34 cellular contexts compared by ENCODE assay signal in genomic region chr1:36128905-36129206, GRCh38. TPM values are rescaled to one million over a fixed set of nuclear protein-coding genes. Genes with fewer than 3 reads are reported as not detected.
"Had no signal": no experiment of that assay in that cellular context is flagged by ENCODE, and none has a peak within 500 bp of the region (broad histone marks: within the 10 kb centered on the region; RNA-seq: fewer than 3 reads in every experiment).

No MANE protein-coding gene starts in this region.

- H3K27me3 ChIP-seq: ascending aorta, gastroesophageal sphincter had no signal

- H3K9me3 Mint-ChIP-seq: activated CD4-positive, alpha-beta memory T cell treated with anti-CD3 and anti-CD28 coated beads for 36 hours; activated CD4-positive, alpha-beta T cell treated with anti-CD3 and anti-CD28 coated beads, Interleukin-2, amount 10 ng/mL, durations not matched to agents 24 days and 14 days; activated naive CD4-positive, alpha-beta T cell treated with anti-CD3 and anti-CD28 coated beads, Interleukin-2, amount 10 ng/mL, durations not matched to agents 7 days and 5 days; activated naive CD4-positive, alpha-beta T cell treated with anti-CD3 and anti-CD28 coated beads, Interleukin-2, amount 50 U/mL, for 72 hours; activated naive CD8-positive, alpha-beta T cell treated with anti-CD3 and anti-CD28 coated beads, Interleukin-2, amount 10 ng/mL, durations not matched to agents 7 days and 5 days; activated T-helper 1 cell treated with anti-CD3 and anti-CD28 coated beads, Interleukin-12 subunit alpha, Interleukin-12 subunit beta, Interleukin-2, Interleukin-4 antibody, amounts not matched to agents 30 ng/mL and 10 ng/mL and 1 ng/mL, durations not matched to agents 14 hours and 24 hours and 36 hours; activated T-helper 2 cell treated with anti-CD3 and anti-CD28 coated beads, Interferon-gamma antibody, Interleukin-2, Interleukin-4, amounts not matched to agents 10 μg/mL and 5 μg/mL and 100 μg/mL, durations not matched to agents 14 hours and 24 hours and 36 hours; central memory CD8-positive, alpha-beta T cell; dendritic cell treated with granulocyte-macrophage colony-stimulating factor and Interleukin-4, amounts not matched to agents 40 ng/mL and 50 ng/mL, for 4 days had no signal

- ATAC-seq: activated CD4-positive, alpha-beta T cell treated with anti-CD3 and anti-CD28 coated beads for 36 hours; activated CD8-positive, alpha-beta memory T cell treated with anti-CD3 and anti-CD28 coated beads, Interleukin-2, amount 10 ng/mL, durations not matched to agents 7 days and 5 days; activated CD8-positive, alpha-beta T cell treated with anti-CD3 and anti-CD28 coated beads, Interleukin-2, amount 10 ng/mL, durations not matched to agents 7 days and 5 days; activated naive CD4-positive, alpha-beta T cell treated with anti-CD3 and anti-CD28 coated beads, Interleukin-2, amount 50 U/mL, for 72 hours; gastroesophageal sphincter; heart right ventricle had no signal

- H3K9me3 ChIP-seq: ascending aorta, esophagus squamous epithelium, gastroesophageal sphincter, heart right ventricle had no signal

- H3K27ac Mint-ChIP-seq: activated CD4-positive, alpha-beta memory T cell treated with anti-CD3 and anti-CD28 coated beads for 36 hours; activated CD4-positive, alpha-beta T cell treated with anti-CD3 and anti-CD28 coated beads for 36 hours; activated CD4-positive, alpha-beta T cell treated with anti-CD3 and anti-CD28 coated beads, Interleukin-2, amount 10 ng/mL, durations not matched to agents 24 days and 14 days; activated CD8-positive, alpha-beta memory T cell treated with anti-CD3 and anti-CD28 coated beads, Interleukin-2, amount 10 ng/mL, durations not matched to agents 7 days and 5 days; activated CD8-positive, alpha-beta T cell treated with anti-CD3 and anti-CD28 coated beads, Interleukin-2, amount 10 ng/mL, durations not matched to agents 7 days and 5 days; activated naive CD4-positive, alpha-beta T cell treated with anti-CD3 and anti-CD28 coated beads, Interleukin-2, amount 10 ng/mL, durations not matched to agents 7 days and 5 days; activated naive CD4-positive, alpha-beta T cell treated with anti-CD3 and anti-CD28 coated beads, Interleukin-2, amount 50 U/mL, for 72 hours; activated naive CD8-positive, alpha-beta T cell treated with anti-CD3 and anti-CD28 coated beads, Interleukin-2, amount 10 ng/mL, durations not matched to agents 7 days and 5 days; activated T-helper 1 cell treated with anti-CD3 and anti-CD28 coated beads, Interleukin-12 subunit alpha, Interleukin-12 subunit beta, Interleukin-2, Interleukin-4 antibody, amounts not matched to agents 30 ng/mL and 10 ng/mL and 1 ng/mL, durations not matched to agents 14 hours and 24 hours and 36 hours; activated T-helper 2 cell treated with anti-CD3 and anti-CD28 coated beads, Interferon-gamma antibody, Interleukin-2, Interleukin-4, amounts not matched to agents 10 μg/mL and 5 μg/mL and 100 μg/mL, durations not matched to agents 14 hours and 24 hours and 36 hours had no signal

- H3K36me3 ChIP-seq: ascending aorta, brain microvascular endothelial cell, esophagus squamous epithelium, gastroesophageal sphincter, heart right ventricle had no signal

- H3K27ac ChIP-seq: ascending aorta, brain microvascular endothelial cell, coronary artery, dorsolateral prefrontal cortex, epithelial cell of prostate, esophagus squamous epithelium, gastroesophageal sphincter, heart right ventricle had no signal

- DNase-seq: activated CD4-positive, alpha-beta memory T cell treated with anti-CD3 and anti-CD28 coated beads for 36 hours; activated CD4-positive, alpha-beta T cell treated with anti-CD3 and anti-CD28 coated beads for 36 hours; activated CD4-positive, alpha-beta T cell treated with anti-CD3 and anti-CD28 coated beads, Interleukin-2, amount 10 ng/mL, durations not matched to agents 24 days and 14 days; activated CD4-positive, CD25-positive, alpha-beta regulatory T cell; activated CD4-positive, CD25-positive, alpha-beta regulatory T cell treated with anti-CD3 and anti-CD28 coated beads, Interleukin-2, amount 50 U/mL, for 72 hours; activated CD8-positive, alpha-beta memory T cell treated with anti-CD3 and anti-CD28 coated beads, Interleukin-2, amount 10 ng/mL, durations not matched to agents 7 days and 5 days; activated CD8-positive, alpha-beta memory T cell treated with anti-CD3 and anti-CD28 coated beads, Interleukin-2, amount 50 U/mL, for 4 hours; activated CD8-positive, alpha-beta T cell treated with anti-CD3 and anti-CD28 coated beads, Interleukin-2, amount 10 ng/mL, durations not matched to agents 7 days and 5 days; activated gamma-delta T cell; activated naive CD4-positive, alpha-beta T cell; activated naive CD4-positive, alpha-beta T cell treated with anti-CD3 and anti-CD28 coated beads, Interleukin-2, amount 10 ng/mL, durations not matched to agents 7 days and 5 days; activated naive CD8-positive, alpha-beta T cell treated with anti-CD3 and anti-CD28 coated beads, Interleukin-2, amount 10 ng/mL, durations not matched to agents 7 days and 5 days; activated T-cell treated with anti-CD3 and anti-CD28 coated beads, Interleukin-2, amount 50 U/mL, for 1 hour; activated T-cell treated with anti-CD3 and anti-CD28 coated beads, Interleukin-2, amount 50 U/mL, for 48 hours; brain microvascular endothelial cell; dorsolateral prefrontal cortex; effector CD8-positive, alpha-beta T cell; esophagus squamous epithelium; foreskin melanocyte; heart right ventricle; T-helper 1 cell; T-helper 2 cell had no signal

- H3K4me3 Mint-ChIP-seq: activated CD4-positive, alpha-beta memory T cell treated with anti-CD3 and anti-CD28 coated beads for 36 hours; activated CD4-positive, alpha-beta T cell treated with anti-CD3 and anti-CD28 coated beads for 36 hours; activated CD4-positive, alpha-beta T cell treated with anti-CD3 and anti-CD28 coated beads, Interleukin-2, amount 10 ng/mL, durations not matched to agents 24 days and 14 days; activated CD8-positive, alpha-beta memory T cell treated with anti-CD3 and anti-CD28 coated beads, Interleukin-2, amount 10 ng/mL, durations not matched to agents 7 days and 5 days; activated CD8-positive, alpha-beta T cell treated with anti-CD3 and anti-CD28 coated beads, Interleukin-2, amount 10 ng/mL, durations not matched to agents 7 days and 5 days; activated naive CD4-positive, alpha-beta T cell treated with anti-CD3 and anti-CD28 coated beads, Interleukin-2, amount 10 ng/mL, durations not matched to agents 7 days and 5 days; activated naive CD8-positive, alpha-beta T cell treated with anti-CD3 and anti-CD28 coated beads, Interleukin-2, amount 10 ng/mL, durations not matched to agents 7 days and 5 days; activated T-helper 1 cell treated with anti-CD3 and anti-CD28 coated beads, Interleukin-12 subunit alpha, Interleukin-12 subunit beta, Interleukin-2, Interleukin-4 antibody, amounts not matched to agents 30 ng/mL and 10 ng/mL and 1 ng/mL, durations not matched to agents 14 hours and 24 hours and 36 hours; central memory CD8-positive, alpha-beta T cell; dendritic cell treated with granulocyte-macrophage colony-stimulating factor and Interleukin-4, amounts not matched to agents 40 ng/mL and 50 ng/mL, for 4 days had no signal

- H3K36me3 Mint-ChIP-seq: activated CD4-positive, alpha-beta memory T cell treated with anti-CD3 and anti-CD28 coated beads for 36 hours; activated CD8-positive, alpha-beta memory T cell treated with anti-CD3 and anti-CD28 coated beads, Interleukin-2, amount 10 ng/mL, durations not matched to agents 7 days and 5 days; activated naive CD4-positive, alpha-beta T cell treated with anti-CD3 and anti-CD28 coated beads, Interleukin-2, amount 10 ng/mL, durations not matched to agents 7 days and 5 days; activated naive CD4-positive, alpha-beta T cell treated with anti-CD3 and anti-CD28 coated beads, Interleukin-2, amount 50 U/mL, for 72 hours; activated naive CD8-positive, alpha-beta T cell treated with anti-CD3 and anti-CD28 coated beads, Interleukin-2, amount 10 ng/mL, durations not matched to agents 7 days and 5 days had no signal

- H3K4me3 ChIP-seq: ascending aorta, coronary artery, dorsolateral prefrontal cortex, esophagus squamous epithelium, gastroesophageal sphincter, heart right ventricle had no signal

RNA-seq across cellular contexts. Expression of gene COL8A2, which starts 3.8 kb away (rescaled TPM):
- total RNA-seq: activated CD4-positive, alpha-beta memory T cell treated with anti-CD3 and anti-CD28 coated beads for 36 hours; activated CD8-positive, alpha-beta memory T cell treated with anti-CD3 and anti-CD28 coated beads, Interleukin-2, amount 10 ng/mL, durations not matched to agents 7 days and 5 days; activated T-helper 2 cell treated with anti-CD3 and anti-CD28 coated beads, Interferon-gamma antibody, Interleukin-2, Interleukin-4, amounts not matched to agents 10 μg/mL and 5 μg/mL and 100 μg/mL, durations not matched to agents 14 hours and 24 hours and 36 hours had no signal

RNA-seq across cellular contexts. Expression of gene TEKT2, which starts 45.0 kb away (rescaled TPM):
- total RNA-seq: activated CD4-positive, alpha-beta memory T cell treated with anti-CD3 and anti-CD28 coated beads for 36 hours; activated CD4-positive, alpha-beta T cell treated with anti-CD3 and anti-CD28 coated beads, Interleukin-2, amount 10 ng/mL, durations not matched to agents 24 days and 14 days; activated CD8-positive, alpha-beta memory T cell treated with anti-CD3 and anti-CD28 coated beads for 36 hours; activated CD8-positive, alpha-beta memory T cell treated with anti-CD3 and anti-CD28 coated beads, Interleukin-2, amount 10 ng/mL, durations not matched to agents 7 days and 5 days; activated CD8-positive, alpha-beta T cell treated with anti-CD3 and anti-CD28 coated beads, Interleukin-2, amount 10 ng/mL, durations not matched to agents 7 days and 5 days; activated naive CD8-positive, alpha-beta T cell treated with anti-CD3 and anti-CD28 coated beads, Interleukin-2, amount 10 ng/mL, durations not matched to agents 7 days and 5 days; ascending aorta; cardiac septum; esophagus squamous epithelium; fibroblast of villous mesenchyme; heart right ventricle had no signal
